2 cellular contexts compared by ENCODE assay signal in genomic region chr11:134797411-134798089, GRCh38.
A peak's percentile ranks its signal among the peaks of the same experiment; 100 is the strongest.
TF ChIP-seq lines count a peak whose summit lies in the region.

No MANE protein-coding gene starts in this region.

TF ChIP-seq in K562, 482 proteins besides CTCF, POLR2A, EP300 and RAD21:
- TF ChIP-seq CSDE1 (IDR thresholded peaks at IDR 0.05) (no peak), COPS2 (conservative IDR thresholded peaks at IDR 0.05) (no peak), CEBPB (tag; IDR thresholded peaks at IDR 0.05) (0 out of 2 replicates have a peak, but pooled peaks have one; percentile 7), MEF2A (IDR thresholded peaks at IDR 0.05; ENCODE audit: control insufficient read depth, low read depth, low read length) (no peak), KLF16 (IDR thresholded peaks at IDR 0.05) (no peak)

TF ChIP-seq in HepG2, 621 proteins besides CTCF, POLR2A, EP300 and RAD21:
- TF ChIP-seq ZNF580 (CRISPR knock-in tag; IDR thresholded peaks at IDR 0.05; ENCODE audit: borderline replicate concordance, low read depth) (no peak), STAG1 (CRISPR knock-in tag; IDR thresholded peaks at IDR 0.05) (0 out of 2 replicates have a peak, but pooled peaks have one; percentile 7), ARID3A (IDR thresholded peaks at IDR 0.05; ENCODE audit: low read depth, low read length) (no peak), ZNF501 (CRISPR knock-in tag; IDR thresholded peaks at IDR 0.05) (peak; percentile 47; the same call in 1 of the 2 replicates), HNF4A (CRISPR knock-in tag; IDR thresholded peaks at IDR 0.05) (0 out of 2 replicates have a peak, but pooled peaks have one; percentile 17), ZNF841 (CRISPR knock-in tag; IDR thresholded peaks at IDR 0.05; ENCODE audit: borderline replicate concordance) (no peak), MYC (CRISPR knock-in tag; IDR thresholded peaks at IDR 0.05; ENCODE audit: borderline replicate concordance) (peak; percentile 33; the same call in 1 of the 2 replicates), NONO (IDR thresholded peaks at IDR 0.05) (no peak), NONO (CRISPR knock-in tag; conservative IDR thresholded peaks at IDR 0.05) (no peak), ZNF687 (CRISPR knock-in tag; IDR thresholded peaks at IDR 0.05) (peak; percentile 62), MAX (IDR thresholded peaks at IDR 0.05) (peak; percentile 37; the same call in 1 of the 2 replicates), ATF7 (IDR thresholded peaks at IDR 0.05) (no peak), ATF7 (CRISPR knock-in tag; IDR thresholded peaks at IDR 0.05) (no peak), CEBPG (CRISPR knock-in tag; IDR thresholded peaks at IDR 0.05) (peak; percentile 68), ZNF331 (CRISPR knock-in tag; IDR thresholded peaks at IDR 0.05) (0 out of 2 replicates have a peak, but pooled peaks have one; percentile 21), CEBPB (IDR thresholded peaks at IDR 0.05; ENCODE audit: borderline replicate concordance, low read depth, low read length) (peak; percentile 77; the same call in 1 of the 2 replicates)
